ENCODE assay signal across 9 cellular contexts in the genomic region with DNA sequence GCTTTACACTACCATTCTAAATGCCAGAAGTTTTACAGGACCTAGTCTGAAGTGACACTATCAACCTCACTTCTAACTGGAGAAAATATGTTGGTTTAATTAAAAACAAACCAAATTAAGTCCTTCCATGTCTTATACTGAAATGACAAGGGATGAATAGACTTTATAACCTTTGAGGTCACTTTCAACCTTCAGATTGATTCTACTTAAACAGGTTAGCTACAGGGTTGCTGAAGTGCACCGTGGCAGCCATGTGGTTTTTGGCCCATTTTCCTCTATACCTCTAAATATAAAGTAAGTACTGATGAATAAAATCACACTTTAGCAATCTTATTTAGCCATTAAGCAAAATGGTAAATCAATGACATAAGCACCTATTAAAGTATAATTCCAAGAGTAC. TPM values are rescaled to one million over a fixed set of nuclear protein-coding genes. Genes with fewer than 3 reads are reported as not detected.
DNase-seq lines count a peak whose midpoint lies in the region; FAIRE-seq and TF ChIP-seq lines count a peak whose summit lies in the region.
"Had no signal": no experiment of that assay in that cellular context is flagged by ENCODE, and none has a peak within 500 bp of the region (broad histone marks: within the 10 kb centered on the region; RNA-seq: fewer than 3 reads in every experiment).

No MANE protein-coding gene starts in this region.

- no peak overlapping the region for H2AFZ ChIP-seq in H1 (ENCODE audit: low read length)

- peaks cover 51 to 80% (median 75%) of the 10 kb centered on the region in 4 experiments for H3K36me3 ChIP-seq in H1 (ENCODE audit: control insufficient read depth in 2 of 4, insufficient read depth in 4 of 4, low read length in 3 of 4)

- peaks cover 10% of the 10 kb centered on the region; the same call in 1 of the 2 replicates for H3K23me2 ChIP-seq in H1 (ENCODE audit: low read depth, low read length)

- H3K9me3 Mint-ChIP-seq in neural crest cell: no peaks in the 10 kb centered on the region

- no peak overlapping the region for H3K23ac ChIP-seq in H1 (ENCODE audit: insufficient read length)

- H3K18ac ChIP-seq in H1 (ENCODE audit: extremely low read depth, low read length): no peak overlapping the region

- CTCF ChIA-PET in H1 (lab: Charles Lee; ENCODE audit: partially characterized antibody): no interaction called here

- H4K20me1 ChIP-seq in H1 (replicated peaks in 1 of 2; ENCODE audit: control insufficient read depth in 1 of 2, insufficient read depth in 2 of 2, low read length in 2 of 2): peaks cover 44 to 48% of the 10 kb centered on the region in 2 experiments

- H3K9me3 ChIP-seq in H1 (ENCODE audit: insufficient read depth in 2 of 2, low read depth in 1 of 2, low read length in 1 of 2): no peaks in the 10 kb centered on the region

- TF ChIP-seq EP300 in H1 (IDR thresholded peaks at IDR 0.05; ENCODE audit: borderline replicate concordance in 1 of 2, low read depth in 2 of 2, low read length in 2 of 2): no peak

- no peak overlapping the region for H3K14ac ChIP-seq in H1 (ENCODE audit: insufficient read length)

- no peak overlapping the region for H3K4ac ChIP-seq in H1 (replicated peaks; ENCODE audit: insufficient read length, low read depth, low read length)

- H3K4me2 ChIP-seq in H1 (ENCODE audit: insufficient read depth in 1 of 2, low read depth in 2 of 2, low read length in 2 of 2): peak overlapping the region; percentile 59 to 82

- peaks cover 41% of the 10 kb centered on the region for H3K36me3 Mint-ChIP-seq in neural crest cell (ENCODE audit: low read depth)

- H3K56ac ChIP-seq in H1 (replicated peaks; ENCODE audit: insufficient read length, low read depth, low read length): no peak overlapping the region

- H2AK5ac ChIP-seq in H1 (ENCODE audit: low read depth, low read length): no peak overlapping the region

- H4K8ac ChIP-seq in H1 (ENCODE audit: extremely low read depth, insufficient read depth, low read length): no peak overlapping the region

- FAIRE-seq in H1 (lab: Jason Lieb, UNC): no peak

- DNase-seq in AG10803 (ENCODE audit: low read depth) (no peak), NB4 (ENCODE audit: low read depth) (no peak), H1 (ENCODE audit: low read depth in 1 of 2, low spot score in 2 of 2) (no peak), neural crest cell (ENCODE audit: low read depth, low spot score) (no peak), SW480 (ENCODE audit: low spot score) (no peak), HuH-7.5 (ENCODE audit: low spot score) (no peak), NCI-H1436 treated with DMSO at 0.1 percent for 48 hours (lab: John Stamatoyannopoulos, UW) (no peak)
- no peak for DNase-seq in stimulated activated CD4-positive, alpha-beta T cell treated with anti-CD3 and anti-CD28 coated beads, Interleukin-12 subunit alpha, Interleukin-12 subunit beta, amount 100 ng/mL, for 4 hours
- DNase-seq: GF-D8 had no signal

- no peak for TF ChIP-seq CTCF in AG10803 (conservative IDR thresholded peaks at IDR 0.05; ENCODE audit: low read length)
- no peak for TF ChIP-seq CTCF in NB4 (IDR thresholded peaks at IDR 0.05; ENCODE audit: low read depth, low read length)
- TF ChIP-seq CTCF in H1 (IDR thresholded peaks at IDR 0.05; ENCODE audit: control extremely low read depth in 1 of 3, insufficient read depth in 1 of 3, low read depth in 1 of 3, low read length in 3 of 3): no peak
- TF ChIP-seq CTCF in neural crest cell (conservative IDR thresholded peaks at IDR 0.05): no peak

- peaks cover 29 to 77% of the 10 kb centered on the region in 2 experiments for H3K79me2 ChIP-seq in H1 (ENCODE audit: control insufficient read depth in 1 of 2, insufficient read depth in 2 of 2, low read length in 2 of 2)

- H3K79me1 ChIP-seq in H1 (ENCODE audit: low read depth, low read length): 0 out of 2 replicates have a peak, but pooled peaks cover 2% of the 10 kb centered on the region

- peaks cover 59% of the 10 kb centered on the region for H3K4me1 Mint-ChIP-seq in neural crest cell

- POLR2A ChIA-PET in H1 (lab: Charles Lee; ENCODE audit: partially characterized antibody): interaction anchor here (0.9 to 12.8 kb wide), 8 partner anchors 12 to 300 kb away, joined by 3 to 263 read pairs (median 6); a partner anchor contains a TSS

- peaks cover 2 to 7% (median 3%) of the 10 kb centered on the region in 4 experiments; a peak in 6 of 7 replicates for H3K4me1 ChIP-seq in H1 (replicated peaks in 1 of 4; ENCODE audit: control insufficient read depth in 3 of 4, insufficient read depth in 4 of 4, low read length in 3 of 4)

- no peaks in the 10 kb centered on the region for H3K27me3 ChIP-seq in H1 (replicated peaks in 1 of 4; ENCODE audit: control insufficient read depth in 3 of 4, extremely low read depth in 1 of 4, insufficient read depth in 3 of 4, low read length in 3 of 4)

- no peak overlapping the region for H4K91ac ChIP-seq in H1 (replicated peaks; ENCODE audit: insufficient read length, low read length)

- no peak overlapping the region for H3K27ac Mint-ChIP-seq in neural crest cell (ENCODE audit: unreplicated experiment)

- H3K4me3 Mint-ChIP-seq in neural crest cell: peak overlapping the region; percentile 83

- no peak overlapping the region for H4K5ac ChIP-seq in H1 (ENCODE audit: insufficient read length, low read depth, low read length)

- H3K4me3 ChIP-seq in AG10803 (ENCODE audit: low read length) (peak overlapping the region; percentile 84), NB4 (ENCODE audit: low read depth, low read length) (peak overlapping the region; percentile 84), H1 (ENCODE audit: extremely low read depth in 1 of 4, insufficient read depth in 2 of 4, low read depth in 3 of 4, low read length in 4 of 4) (peak overlapping the region in 3 of 4 experiments; percentile 12 to 99 (median 87); a peak in 2 of 8 replicates)

- TF ChIP-seq POLR2A in NB4 (IDR thresholded peaks at IDR 0.05; ENCODE audit: extremely low read depth, insufficient read length): no peak
- TF ChIP-seq POLR2A in H1 (IDR thresholded peaks at IDR 0.05; ENCODE audit: control extremely low read depth in 1 of 2, low read depth in 2 of 2, low read length in 2 of 2): peak in 1 of 2 experiments; percentile 42; a peak in 1 of 3 replicates

- H2BK12ac ChIP-seq in H1 (ENCODE audit: low read depth, low read length): no peak overlapping the region

- H2BK120ac ChIP-seq in H1 (replicated peaks; ENCODE audit: low read depth, low read length): no peak overlapping the region

- 89% methylated on average over 1 of the region's 1 CpG; no CpG with 5 or more reads in 1 of the 2 experiments for WGBS in H1 (ENCODE audit: extremely low coverage in 1 of 2, insufficient coverage in 1 of 2, insufficient read length in 1 of 2, insufficient replicate concordance in 2 of 2, low coverage in 1 of 2, low lambda C conversion rate in 2 of 2, missing lambda C conversion rate in 1 of 2), 2 experiments

- H2BK5ac ChIP-seq in H1 (ENCODE audit: low read depth, low read length): no peak overlapping the region

- H2BK15ac ChIP-seq in H1 (ENCODE audit: low read length): no peak overlapping the region

- no peak overlapping the region for H2BK20ac ChIP-seq in H1 (ENCODE audit: low read length)

- TF ChIP-seq RAD21 in H1 (IDR thresholded peaks at IDR 0.05 in 1 of 2, conservative IDR thresholded peaks at IDR 0.05 in 1 of 2; ENCODE audit: low read depth in 2 of 2, low read length in 2 of 2): no peak

- H3K9ac ChIP-seq in H1 (replicated peaks in 1 of 4; ENCODE audit: extremely low read depth in 1 of 4, low read depth in 3 of 4, low read length in 3 of 4): no peak overlapping the region

- no peak overlapping the region for H3K27ac ChIP-seq in H1 (ENCODE audit: low read depth, low read length)

- peaks cover 25% of the 10 kb centered on the region for H3K27me3 Mint-ChIP-seq in neural crest cell (ENCODE audit: low read depth)

TF ChIP-seq in H1, 55 proteins besides CTCF, POLR2A, EP300 and RAD21 (continues in another document):
- no peak for TF ChIP-seq SRF (IDR thresholded peaks at IDR 0.05; ENCODE audit: low read depth, low read length)
- no peak for TF ChIP-seq CREB1 (IDR thresholded peaks at IDR 0.05)
- no peak for TF ChIP-seq CTBP2 (IDR thresholded peaks at IDR 0.05; ENCODE audit: borderline replicate concordance, insufficient read depth, insufficient read length, low read length)
- no peak for TF ChIP-seq GTF2F1 (IDR thresholded peaks at IDR 0.05; ENCODE audit: borderline replicate concordance, low read depth, low read length)
- no peak for TF ChIP-seq SP1 (IDR thresholded peaks at IDR 0.05; ENCODE audit: low read depth, low read length)
- TF ChIP-seq BCL11A (IDR thresholded peaks at IDR 0.05; ENCODE audit: low read depth in 2 of 2, low read length in 2 of 2): no peak
- TF ChIP-seq KDM5A (IDR thresholded peaks at IDR 0.05; ENCODE audit: low read length): no peak

RNA-seq across cellular contexts. Expression of a gene that starts 3.9 kb away (rescaled TPM):
- 620 and 684 TPM in 2 replicates for total RNA-seq in H1 (2021; fragmentation: NEBNext Ultra II Directional; extraction: Animal tissue kit (Norgen Biotek cat#: 25700))
- 163 and 245 TPM in 2 replicates for polyA plus RNA-seq in H1 (2011; rRNA removed)
- 172 TPM for polyA plus RNA-seq in H1 (2011; cell fraction: cytosol; rRNA removed)
- polyA plus RNA-seq in H1 (2011; cell fraction: nucleus; rRNA removed): 187 TPM
- 133 to 299 TPM (median 236 TPM) in 4 replicates for polyA plus RNA-seq in H1 (2012, experiment 1 of 2)
- polyA plus RNA-seq in H1 (2012, experiment 2 of 2): 17.4 TPM
- polyA plus RNA-seq in H1 (2013, experiment 1 of 2): 830 TPM
- 877 TPM for polyA plus RNA-seq in H1 (2013, experiment 2 of 2)
- polyA minus RNA-seq in H1 (2011; rRNA and poly(A)+ RNA removed): 313 and 345 TPM in 2 replicates
- polyA minus RNA-seq in H1 (2011; cell fraction: cytosol; rRNA and poly(A)+ RNA removed): 195 TPM
- 474 TPM for polyA minus RNA-seq in H1 (2011; cell fraction: nucleus; rRNA and poly(A)+ RNA removed)
- total RNA-seq in neural crest cell: 186 and 199 TPM in 2 replicates
